ENCODE assay signal across 8 cellular contexts in genomic region chr11:124481365-124482323, GRCh38. TPM values are rescaled to one million over a fixed set of nuclear protein-coding genes. Genes with fewer than 3 reads are reported as not detected.
DNase-seq lines count a peak whose midpoint lies in the region; ATAC-seq and TF ChIP-seq lines count a peak whose summit lies in the region.

No MANE protein-coding gene starts in this region.

- 32 to 38% (median 36%) methylated on average over 20 of the region's 20 CpGs for WGBS in adrenal gland, 4 donors

- H3K27ac ChIP-seq in adrenal gland = no peak overlapping the region

- ATAC-seq in GM21619 (IDR thresholded peaks at IDR 0.05; ENCODE audit: unreplicated experiment) (peak; percentile 76), left colon (no peak)

- intact Hi-C loops in adrenal gland (cut with DNase I) (no loop called here), left colon (cut with DNase I, micrococcal nuclease) (no loop called here)

- peaks cover 5% of the 10 kb centered on the region; the same call in 1 of the 2 replicates for H3K4me1 ChIP-seq in BE2C
- H3K4me1 ChIP-seq in adrenal gland (replicated peaks in 1 of 2) = no peaks in the 10 kb centered on the region

- TF ChIP-seq CTCF in BE2C (IDR thresholded peaks at IDR 0.05; ENCODE audit: low read depth, low read length) (no peak), adrenal gland (IDR thresholded peaks at IDR 0.05) (no peak)

- no peaks in the 10 kb centered on the region for H3K9me3 ChIP-seq in BE2C
- no peaks in the 10 kb centered on the region for H3K9me3 ChIP-seq in adrenal gland (replicated peaks in 1 of 3)

- TF ChIP-seq POLR2A in adrenal gland (IDR thresholded peaks at IDR 0.05) = no peak

- H3K27me3 ChIP-seq in BE2C (no peaks in the 10 kb centered on the region), adrenal gland (no peaks in the 10 kb centered on the region)

- no peaks in the 10 kb centered on the region for H3K36me3 ChIP-seq in BE2C
- no peaks in the 10 kb centered on the region for H3K36me3 ChIP-seq in adrenal gland (replicated peaks in 1 of 2)

- DNase-seq in BE2C = peak; percentile 54
- DNase-seq in NCI-H526 (lab: John Stamatoyannopoulos, UW) = peak; percentile 76 to 86
- DNase-seq in adrenal gland = peak in 4 of 7 donors; percentile 18 to 35 (median 21)
- peak; percentile 61 for DNase-seq in iPS-NIHi7 (ENCODE audit: extremely low spot score)
- DNase-seq in superior temporal gyrus (ENCODE audit: extremely low spot score) = peak; percentile 68
- no peak for DNase-seq in activated gamma-delta T cell treated with Interleukin-2 at 50 U/mL for 16 hours
- no peak for DNase-seq in left colon

- H3K4me3 ChIP-seq in BE2C (ENCODE audit: low read depth, low read length) (peak overlapping the region; percentile 64), adrenal gland (peak overlapping the region in 1 of 4 donors; percentile 37)

RNA-seq across cellular contexts. Expression of gene OR8B8, which starts 36.1 kb away (rescaled TPM):
- not detected for polyA plus RNA-seq in BE2C (2012; ENCODE audit: insufficient read depth, insufficient read length, low read depth)
- not detected for total RNA-seq in adrenal gland
- not detected for polyA plus RNA-seq in adrenal gland
- total RNA-seq in left colon = not detected

RNA-seq across cellular contexts. Expression of gene OR8B4, which starts 57.0 kb away (rescaled TPM):
- not detected for polyA plus RNA-seq in BE2C (2012; ENCODE audit: insufficient read depth, insufficient read length, low read depth)
- not detected for total RNA-seq in adrenal gland
- polyA plus RNA-seq in adrenal gland = not detected
- not detected for total RNA-seq in left colon

Comparison
In these comparisons a context has a peak if more than half of its experiments do, and no peak if none do; other contexts are left out.
1. DNase-seq: peak in BE2C (single experiment), NCI-H526 (2 of 2), adrenal gland (4 of 7), iPS-NIHi7 (single experiment) and superior temporal gyrus (single experiment); none in activated gamma-delta T cell treated with Interleukin-2 at 50 U/mL for 16 hours (single experiment) and left colon (0 of 2).